In genomic region chrX:57286507-57287251, GRCh38 we compare ENCODE assay signal across 7 cellular contexts. TPM values are rescaled to one million over a fixed set of nuclear protein-coding genes. Genes with fewer than 3 reads are reported as not detected.
DNase-seq lines count a peak whose midpoint lies in the region; ATAC-seq and TF ChIP-seq lines count a peak whose summit lies in the region.

TSS of gene FAAH2 (plus strand) at chrX:57286706. CDS start at chrX:57286826, 120 bp downstream.

- peak; percentile 86 for ATAC-seq in GM19035 (IDR thresholded peaks at IDR 0.05; ENCODE audit: unreplicated experiment)
- peak; percentile 77 for ATAC-seq in HG03060 (IDR thresholded peaks at IDR 0.05; ENCODE audit: low read depth, unreplicated experiment)

- no peaks in the 10 kb centered on the region for H3K27me3 Mint-ChIP-seq in glutamatergic neuron (ENCODE audit: unreplicated experiment)

- H3K36me3 Mint-ChIP-seq in glutamatergic neuron (ENCODE audit: unreplicated experiment): no peaks in the 10 kb centered on the region

- H3K9me3 Mint-ChIP-seq in glutamatergic neuron (ENCODE audit: unreplicated experiment): no peaks in the 10 kb centered on the region

- TF ChIP-seq CTCF in glutamatergic neuron (IDR thresholded peaks at IDR 0.05; ENCODE audit: partially characterized antibody, unreplicated experiment): no peak

- no peak within 1 kb of the TSS for H3K27ac Mint-ChIP-seq in glutamatergic neuron (ENCODE audit: unreplicated experiment)

- DNase-seq in NCI-H2171 (lab: John Stamatoyannopoulos, UW) (peak; percentile 50), glutamatergic neuron (peak; percentile 16), NK-92 (lab: John Stamatoyannopoulos, UW; ENCODE audit: unreplicated experiment) (no peak)
- peak; percentile 49 for DNase-seq in activated CD8-positive, alpha-beta memory T cell treated with anti-CD3 and anti-CD28 coated beads, Interleukin-2, amount 50 U/mL, for 4 hours
- DNase-seq in stimulated activated CD4-positive, alpha-beta T cell treated with anti-CD3 and anti-CD28 coated beads, Interleukin-12 subunit alpha, Interleukin-12 subunit beta, amount 100 ng/mL, for 4 hours: peak; percentile 31

- H3K4me1 Mint-ChIP-seq in glutamatergic neuron (ENCODE audit: low read depth, unreplicated experiment): no peaks in the 10 kb centered on the region

- peak within 1 kb of the TSS; percentile 81 for H3K4me3 Mint-ChIP-seq in glutamatergic neuron (ENCODE audit: unreplicated experiment)

RNA-seq across cellular contexts. Expression of gene FAAH2, which starts in this region (rescaled TPM):
- total RNA-seq in glutamatergic neuron (ENCODE audit: unreplicated experiment): 1.8 TPM
